ENCODE assay signal across 12 cellular contexts in genomic region chr2:158921599-158922408, GRCh38.
"Had no signal": no experiment of that assay in that cellular context is flagged by ENCODE, and none has a peak within 500 bp of the region (broad histone marks: within the 10 kb centered on the region; RNA-seq: fewer than 3 reads in every experiment).

No MANE protein-coding gene starts in this region.

- ATAC-seq: activated CD4-positive, alpha-beta T cell treated with anti-CD3 and anti-CD28 coated beads for 36 hours; activated T-cell treated with anti-CD3 and anti-CD28 coated beads, Interleukin-2, amount 50 U/mL, for 72 hours; pancreas had no signal

- H3K4me1 ChIP-seq: breast epithelium, pancreas had no signal

- H3K27ac ChIP-seq: breast epithelium, pancreas had no signal

- H3K27me3 ChIP-seq: breast epithelium, pancreas had no signal

- H3K4me3 ChIP-seq: breast epithelium, pancreas had no signal

- H3K9me3 Mint-ChIP-seq: activated CD4-positive, alpha-beta memory T cell treated with anti-CD3 and anti-CD28 coated beads, Interleukin-2, amount 10 ng/mL, durations not matched to agents 7 days and 5 days; activated naive CD8-positive, alpha-beta T cell treated with anti-CD3 and anti-CD28 coated beads, Interleukin-2, amount 10 ng/mL, durations not matched to agents 7 days and 5 days; activated T-cell treated with anti-CD3 and anti-CD28 coated beads, Interleukin-2, amount 50 U/mL, for 72 hours; natural killer cell treated with Interleukin-12 subunit alpha and Interleukin-12 subunit beta and Interleukin-15 and Interleukin-18, amount 100 ng/mL, for 72 hours; stimulated activated naive CD8-positive, alpha-beta T cell treated with anti-CD3 and anti-CD28 coated beads, Interleukin-15, Interleukin-2, amounts not matched to agents 100 ng/mL and 50 ng/mL, for 24 hours had no signal

- DNase-seq: activated CD4-positive, alpha-beta memory T cell treated with anti-CD3 and anti-CD28 coated beads, Interleukin-2, amount 10 ng/mL, durations not matched to agents 7 days and 5 days; activated CD4-positive, alpha-beta T cell treated with anti-CD3 and anti-CD28 coated beads for 36 hours; activated naive CD8-positive, alpha-beta T cell treated with anti-CD3 and anti-CD28 coated beads, Interleukin-2, amount 10 ng/mL, durations not matched to agents 7 days and 5 days; activated T-cell treated with anti-CD3 and anti-CD28 coated beads, Interleukin-2, amount 50 U/mL, for 72 hours; anterior cingulate cortex; left cardiac atrium; stimulated activated CD4-positive, alpha-beta T cell treated with anti-CD3 and anti-CD28 coated beads, Interleukin-4, amount 100 ng/mL, for 1 hour; stimulated activated CD8-positive, alpha-beta memory T cell treated with anti-CD3 and anti-CD28 coated beads, Interleukin-4, amount 100 ng/mL, for 48 hours had no signal

- H3K4me1 Mint-ChIP-seq: activated CD4-positive, alpha-beta T cell treated with anti-CD3 and anti-CD28 coated beads for 36 hours; activated naive CD8-positive, alpha-beta T cell treated with anti-CD3 and anti-CD28 coated beads, Interleukin-2, amount 10 ng/mL, durations not matched to agents 7 days and 5 days had no signal

- H3K36me3 Mint-ChIP-seq: activated naive CD8-positive, alpha-beta T cell treated with anti-CD3 and anti-CD28 coated beads, Interleukin-2, amount 10 ng/mL, durations not matched to agents 7 days and 5 days; natural killer cell treated with Interleukin-12 subunit alpha and Interleukin-12 subunit beta and Interleukin-15 and Interleukin-18, amount 100 ng/mL, for 72 hours had no signal

- H3K9me3 ChIP-seq: breast epithelium, pancreas had no signal

- H3K4me3 Mint-ChIP-seq: activated CD4-positive, alpha-beta memory T cell treated with anti-CD3 and anti-CD28 coated beads, Interleukin-2, amount 10 ng/mL, durations not matched to agents 7 days and 5 days; activated CD4-positive, alpha-beta T cell treated with anti-CD3 and anti-CD28 coated beads for 36 hours; activated naive CD8-positive, alpha-beta T cell treated with anti-CD3 and anti-CD28 coated beads, Interleukin-2, amount 10 ng/mL, durations not matched to agents 7 days and 5 days; activated T-cell treated with anti-CD3 and anti-CD28 coated beads, Interleukin-2, amount 50 U/mL, for 72 hours; natural killer cell treated with Interleukin-12 subunit alpha and Interleukin-12 subunit beta and Interleukin-15 and Interleukin-18, amount 100 ng/mL, for 72 hours; stimulated activated naive CD8-positive, alpha-beta T cell treated with anti-CD3 and anti-CD28 coated beads, Interleukin-15, Interleukin-2, amounts not matched to agents 100 ng/mL and 50 ng/mL, for 24 hours had no signal

- H3K36me3 ChIP-seq: breast epithelium, pancreas had no signal

- H3K27ac Mint-ChIP-seq: activated CD4-positive, alpha-beta memory T cell treated with anti-CD3 and anti-CD28 coated beads, Interleukin-2, amount 10 ng/mL, durations not matched to agents 7 days and 5 days; activated CD4-positive, alpha-beta T cell treated with anti-CD3 and anti-CD28 coated beads for 36 hours; activated naive CD8-positive, alpha-beta T cell treated with anti-CD3 and anti-CD28 coated beads, Interleukin-2, amount 10 ng/mL, durations not matched to agents 7 days and 5 days; activated T-cell treated with anti-CD3 and anti-CD28 coated beads, Interleukin-2, amount 50 U/mL, for 72 hours; natural killer cell treated with Interleukin-12 subunit alpha and Interleukin-12 subunit beta and Interleukin-15 and Interleukin-18, amount 100 ng/mL, for 72 hours; stimulated activated naive CD8-positive, alpha-beta T cell treated with anti-CD3 and anti-CD28 coated beads, Interleukin-15, Interleukin-2, amounts not matched to agents 100 ng/mL and 50 ng/mL, for 24 hours had no signal
